ENCODE assay signal across 8 cellular contexts in the genomic region with DNA sequence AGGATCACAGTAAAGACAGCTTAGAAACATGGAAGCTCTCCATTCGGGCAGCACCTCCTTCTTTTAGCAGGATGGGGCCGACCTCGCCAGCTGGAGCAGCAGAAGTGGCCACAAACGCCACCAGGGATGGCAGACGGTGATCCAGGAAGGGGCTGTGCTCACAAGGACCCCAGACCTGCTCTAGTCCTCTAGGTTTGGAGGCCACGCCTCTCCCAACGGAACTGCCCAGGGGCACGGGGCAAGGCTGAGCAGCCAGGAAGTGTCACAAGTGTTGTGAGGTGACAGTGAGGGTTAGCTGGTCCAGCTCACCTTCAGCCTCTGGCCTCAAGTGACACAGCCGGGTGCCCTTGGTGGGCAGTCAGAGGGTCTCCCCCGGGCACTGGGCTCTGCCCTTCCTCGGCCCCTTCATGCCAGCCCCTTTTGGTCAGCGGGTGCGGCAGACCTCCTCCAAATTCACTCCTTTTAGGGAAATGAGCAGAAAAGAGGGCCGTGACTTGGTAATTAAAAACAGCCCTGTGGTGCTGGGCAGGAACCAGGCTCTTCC. TPM values are rescaled to one million over a fixed set of nuclear protein-coding genes. Genes with fewer than 3 reads are reported as not detected.
DNase-seq lines count a peak whose midpoint lies in the region; ATAC-seq and TF ChIP-seq lines count a peak whose summit lies in the region.

No MANE protein-coding gene starts in this region.

- no peak for ATAC-seq in activated CD4-positive, alpha-beta T cell treated with anti-CD3 and anti-CD28 coated beads for 36 hours
- ATAC-seq in naive thymus-derived CD8-positive, alpha-beta T cell = no peak
- ATAC-seq in aorta (ENCODE audit: low FRiP score) (peak; percentile 3), HG03571 (IDR thresholded peaks at IDR 0.05; ENCODE audit: unreplicated experiment) (no peak)

- WGBS in endodermal cell (ENCODE audit: insufficient coverage in 1 of 2, insufficient read length in 1 of 2), 2 experiments = 77 to 82% methylated on average over 9 to 14 of the region's 14 CpGs
- WGBS in aorta, 2 donors = 37 to 42% methylated on average over 14 of the region's 14 CpGs

- no peaks in the 10 kb centered on the region for H3K9me3 ChIP-seq in endodermal cell (ENCODE audit: control insufficient read depth, low read length)
- H3K9me3 ChIP-seq in aorta (ENCODE audit: control insufficient read depth, low read length) = no peaks in the 10 kb centered on the region

- H3K27ac ChIP-seq in endodermal cell (ENCODE audit: low read depth, low read length) (peak overlapping the region; percentile 94), aorta (ENCODE audit: low read depth in 1 of 2, low read length in 2 of 2) (peak overlapping the region; percentile 3 to 89)

- POLR2A ChIA-PET in activated CD4-positive, alpha-beta T cell treated with anti-CD3 and anti-CD28 coated beads for 36 hours (lab: Charles Lee) = no interaction called here
- POLR2A ChIA-PET in naive thymus-derived CD8-positive, alpha-beta T cell (lab: Charles Lee) = no interaction called here

- no peak overlapping the region for H3K9ac ChIP-seq in endodermal cell (ENCODE audit: extremely low read depth, low read length, poor library complexity, severe bottlenecking)

- no peak for DNase-seq in activated CD4-positive, alpha-beta T cell treated with anti-CD3 and anti-CD28 coated beads for 36 hours
- DNase-seq in activated CD4-positive, alpha-beta T cell treated with anti-CD3 and anti-CD28 coated beads for 48 hours = no peak
- DNase-seq in endodermal cell = peak; percentile 68
- no peak for DNase-seq in naive thymus-derived CD8-positive, alpha-beta T cell
- DNase-seq in aorta = peak in 1 of 2 donors; percentile 72
- no peak for DNase-seq in medulla oblongata (ENCODE audit: extremely low spot score)
- DNase-seq in D341Med (ENCODE audit: low spot score) = no peak

- H3K4me1 ChIP-seq in endodermal cell (ENCODE audit: control insufficient read depth, insufficient read depth, low read length) (peaks cover 6% of the 10 kb centered on the region), aorta (ENCODE audit: control insufficient read depth in 1 of 2, insufficient read depth in 2 of 2, low read length in 2 of 2) (no peaks in the 10 kb centered on the region)

- H3K27me3 ChIP-seq in endodermal cell (ENCODE audit: control insufficient read depth, insufficient read depth, low read length, poor library complexity, severe bottlenecking) (no peaks in the 10 kb centered on the region), aorta (ENCODE audit: control insufficient read depth in 1 of 2, insufficient read depth in 2 of 2, low read length in 1 of 2) (no peaks in the 10 kb centered on the region)

- H3K4me1 Mint-ChIP-seq in activated CD4-positive, alpha-beta T cell treated with anti-CD3 and anti-CD28 coated beads for 36 hours = peaks cover 29% of the 10 kb centered on the region
- peaks cover 15% of the 10 kb centered on the region for H3K4me1 Mint-ChIP-seq in endodermal cell
- peaks cover 20 to 45% (median 36%) of the 10 kb centered on the region in 4 donors for H3K4me1 Mint-ChIP-seq in naive thymus-derived CD8-positive, alpha-beta T cell

- intact Hi-C loops in activated CD4-positive, alpha-beta T cell treated with anti-CD3 and anti-CD28 coated beads for 36 hours (cut with DNase I, micrococcal nuclease) = no loop called here
- intact Hi-C loops in aorta (cut with DNase I) = loop anchor here (5.0 kb wide), 2 partner anchors 40 to 90 kb away; no protein-coding TSS in a partner anchor

- H3K4me3 ChIP-seq in endodermal cell (ENCODE audit: low read length) (no peak overlapping the region), aorta (ENCODE audit: low read length in 2 of 2) (no peak overlapping the region)

- no peak for TF ChIP-seq CTCF in endodermal cell (conservative IDR thresholded peaks at IDR 0.05)

- no peaks in the 10 kb centered on the region for H3K36me3 Mint-ChIP-seq in activated CD4-positive, alpha-beta T cell treated with anti-CD3 and anti-CD28 coated beads for 36 hours (ENCODE audit: low read depth)
- H3K36me3 Mint-ChIP-seq in endodermal cell (ENCODE audit: low read depth) = peaks cover 5% of the 10 kb centered on the region
- H3K36me3 Mint-ChIP-seq in naive thymus-derived CD8-positive, alpha-beta T cell = no peaks in the 10 kb centered on the region

- CTCF ChIA-PET in activated CD4-positive, alpha-beta T cell treated with anti-CD3 and anti-CD28 coated beads for 36 hours (lab: Charles Lee) = interaction anchor here (0.6 to 1.1 kb wide), 3 partner anchors 8 to 511 kb away, joined by 3 to 4 read pairs (median 4); no protein-coding TSS in a partner anchor

- H3K27ac Mint-ChIP-seq in activated CD4-positive, alpha-beta T cell treated with anti-CD3 and anti-CD28 coated beads for 36 hours = peak overlapping the region; percentile 74
- H3K27ac Mint-ChIP-seq in endodermal cell = peak overlapping the region; percentile 31
- H3K27ac Mint-ChIP-seq in naive thymus-derived CD8-positive, alpha-beta T cell = peak overlapping the region in 9 of 10 donors; percentile 29 to 86 (median 69)

- H3K4me3 Mint-ChIP-seq in activated CD4-positive, alpha-beta T cell treated with anti-CD3 and anti-CD28 coated beads for 36 hours = no peak overlapping the region
- H3K4me3 Mint-ChIP-seq in endodermal cell = no peak overlapping the region
- H3K4me3 Mint-ChIP-seq in naive thymus-derived CD8-positive, alpha-beta T cell = peak overlapping the region in 8 of 10 donors; percentile 30 to 77 (median 63)

- no peaks in the 10 kb centered on the region for H3K36me3 ChIP-seq in endodermal cell (ENCODE audit: control insufficient read depth, insufficient read depth, low read length)
- no peaks in the 10 kb centered on the region for H3K36me3 ChIP-seq in aorta (ENCODE audit: control insufficient read depth in 1 of 2, insufficient read depth in 2 of 2, low read length in 1 of 2)

- no peaks in the 10 kb centered on the region for H3K27me3 Mint-ChIP-seq in activated CD4-positive, alpha-beta T cell treated with anti-CD3 and anti-CD28 coated beads for 36 hours
- no peaks in the 10 kb centered on the region for H3K27me3 Mint-ChIP-seq in endodermal cell (ENCODE audit: insufficient read depth)
- peaks cover 0 to 1% (median 0%) of the 10 kb centered on the region in 5 donors for H3K27me3 Mint-ChIP-seq in naive thymus-derived CD8-positive, alpha-beta T cell

- no peaks in the 10 kb centered on the region for H3K9me3 Mint-ChIP-seq in activated CD4-positive, alpha-beta T cell treated with anti-CD3 and anti-CD28 coated beads for 36 hours (ENCODE audit: low read depth)
- no peaks in the 10 kb centered on the region for H3K9me3 Mint-ChIP-seq in endodermal cell
- no peaks in the 10 kb centered on the region for H3K9me3 Mint-ChIP-seq in naive thymus-derived CD8-positive, alpha-beta T cell

RNA-seq across cellular contexts. Expression of a gene that starts 20.4 kb away (rescaled TPM):
- total RNA-seq in activated CD4-positive, alpha-beta T cell treated with anti-CD3 and anti-CD28 coated beads for 36 hours = not detected
- total RNA-seq in endodermal cell (1 to 10 TPM in 1 of 2 donors, under 1 TPM in 1; 0.97 to 2.2 TPM), aorta (10 to 100 TPM; 10.1 to 13.9 TPM)
- polyA plus RNA-seq in endodermal cell (2013, experiment 1 of 2) = 0.43 TPM
- 0.37 TPM for polyA plus RNA-seq in endodermal cell (2013, experiment 2 of 2)
- total RNA-seq in naive thymus-derived CD8-positive, alpha-beta T cell = under 1 TPM in 1 of 2 experiments, not detected in 1; 0.86 TPM
- not detected for polyA plus RNA-seq in naive thymus-derived CD8-positive, alpha-beta T cell
- under 1 TPM; 0.25 to 0.82 TPM for polyA plus RNA-seq in aorta

RNA-seq across cellular contexts. Expression of a gene that starts 42.0 kb away (rescaled TPM):
- total RNA-seq in activated CD4-positive, alpha-beta T cell treated with anti-CD3 and anti-CD28 coated beads for 36 hours = 10 to 100 TPM; 90.1 to 92.5 TPM
- total RNA-seq in endodermal cell (10 to 100 TPM; 57.1 to 62.5 TPM), aorta (10 to 100 TPM; 64.6 to 68.1 TPM)
- polyA plus RNA-seq in endodermal cell (2013, experiment 1 of 2) = 22.4 TPM
- 26.5 TPM for polyA plus RNA-seq in endodermal cell (2013, experiment 2 of 2)
- total RNA-seq in naive thymus-derived CD8-positive, alpha-beta T cell = 100 to 1,000 TPM; 151 to 156 TPM
- 10 to 100 TPM; 27.5 to 45.1 (median 36.7) TPM for polyA plus RNA-seq in naive thymus-derived CD8-positive, alpha-beta T cell
- 10 to 100 TPM in 1 of 2 donors, 1 to 10 TPM in 1; 5.9 to 33.4 TPM for polyA plus RNA-seq in aorta

RNA-seq across cellular contexts. Expression of a gene that starts 42.6 kb away (rescaled TPM):
- total RNA-seq in activated CD4-positive, alpha-beta T cell treated with anti-CD3 and anti-CD28 coated beads for 36 hours = 1 to 10 TPM; 1.6 to 1.9 TPM
- total RNA-seq in endodermal cell (10 to 100 TPM; 36.9 to 42.7 TPM), aorta (100 to 1,000 TPM; 657 to 732 TPM)
- polyA plus RNA-seq in endodermal cell (2013, experiment 1 of 2) = 61.1 TPM
- polyA plus RNA-seq in endodermal cell (2013, experiment 2 of 2) = 60.7 TPM
- 1 to 10 TPM; 6.2 to 7.3 TPM for total RNA-seq in naive thymus-derived CD8-positive, alpha-beta T cell
- under 1 TPM; 0.22 to 0.75 (median 0.60) TPM for polyA plus RNA-seq in naive thymus-derived CD8-positive, alpha-beta T cell
- polyA plus RNA-seq in aorta = 100 to 1,000 TPM; 203 to 497 TPM

Comparison
In these comparisons a context has a peak if more than half of its experiments do, and no peak if none do; other contexts are left out.
1. H3K4me3 Mint-ChIP-seq: peak in naive thymus-derived CD8-positive, alpha-beta T cell (8 of 10); none in activated CD4-positive, alpha-beta T cell treated with anti-CD3 and anti-CD28 coated beads for 36 hours (single experiment) and endodermal cell (single experiment).
2. RNA of a gene that starts 42.6 kb away (total RNA-seq): 657 to 732 TPM in aorta; 36.9 to 42.7 TPM in endodermal cell, 6.2 to 7.3 TPM in naive thymus-derived CD8-positive, alpha-beta T cell and 1.6 to 1.9 TPM in activated CD4-positive, alpha-beta T cell treated with anti-CD3 and anti-CD28 coated beads for 36 hours; every median in the first group is over 10 times any median in the second.
3. intact Hi-C loops: an anchor here in aorta (5.0 kb wide); none called in activated CD4-positive, alpha-beta T cell treated with anti-CD3 and anti-CD28 coated beads for 36 hours.
4. Peak in every context shown above with its lines, with median percentiles within 50 percentile points of each other: H3K27ac Mint-ChIP-seq.